12 cellular contexts compared by ENCODE assay signal in the genomic region with DNA sequence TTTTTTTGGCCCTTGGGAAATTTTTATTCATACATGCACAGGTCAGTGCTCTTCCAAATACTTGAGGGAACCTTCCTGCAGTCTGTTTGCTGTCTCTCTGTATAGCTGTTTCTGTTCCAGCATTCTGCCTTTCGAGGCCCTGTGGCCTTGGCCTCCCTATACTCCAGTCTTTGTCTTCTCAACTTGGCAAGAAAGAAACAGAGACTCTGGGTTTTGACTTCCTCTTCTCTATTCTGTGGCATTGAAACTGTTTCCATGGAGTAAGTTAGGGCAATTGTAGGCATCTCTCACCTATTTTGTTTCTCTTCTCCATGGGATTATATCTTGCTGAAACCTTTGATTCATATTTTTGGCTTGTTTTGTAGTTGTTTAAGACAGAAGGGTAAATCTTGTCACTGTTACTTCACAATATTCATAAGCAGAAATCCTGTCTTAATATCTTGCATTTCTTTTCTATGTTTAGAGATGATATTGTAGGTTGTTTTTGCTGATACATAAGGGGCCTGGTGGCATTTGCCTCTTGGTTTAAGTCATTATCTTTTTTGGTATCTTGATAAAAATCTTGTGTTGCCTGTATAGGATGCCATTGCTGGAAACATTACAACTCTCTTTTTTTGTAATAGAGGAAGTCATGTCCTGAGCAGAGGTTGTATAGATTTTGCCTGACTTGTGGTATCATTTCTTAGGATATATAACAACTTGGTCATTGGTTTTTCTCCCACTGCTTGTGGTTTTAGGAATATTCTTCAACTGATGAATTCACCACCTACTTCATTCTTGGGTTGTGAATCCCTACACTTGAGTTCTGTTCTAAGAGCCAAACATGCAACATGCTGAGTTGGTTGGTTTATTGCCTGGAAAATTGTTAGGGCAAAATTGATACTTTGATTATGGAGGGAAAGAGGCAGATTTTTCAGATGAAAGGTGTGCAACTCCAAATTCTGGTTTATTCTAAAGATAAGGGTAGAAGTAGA.
DNase-seq lines count a peak whose midpoint lies in the region; ATAC-seq and TF ChIP-seq lines count a peak whose summit lies in the region.
"Had no signal": no experiment of that assay in that cellular context is flagged by ENCODE, and none has a peak within 500 bp of the region (broad histone marks: within the 10 kb centered on the region; RNA-seq: fewer than 3 reads in every experiment).

No MANE protein-coding gene starts in this region.

- no peaks in the 10 kb centered on the region for H3K27me3 ChIP-seq in SK-N-SH (ENCODE audit: insufficient read depth)

- H3K4me2 ChIP-seq in SK-N-SH: no peak overlapping the region

- H2AFZ ChIP-seq in SK-N-SH (ENCODE audit: low read depth): no peak overlapping the region

- CTCF ChIA-PET in SK-N-SH (lab: Yijun Ruan, JAX): no interaction called here

- peaks cover 3 to 4% of the 10 kb centered on the region in 2 experiments for H3K36me3 ChIP-seq in SK-N-SH (replicated peaks in 1 of 2; ENCODE audit: control insufficient read depth in 1 of 2, insufficient read depth in 2 of 2, low read length in 1 of 2)

- POLR2A ChIA-PET in SK-N-SH (lab: Yijun Ruan, JAX): no interaction called here

- no peaks in the 10 kb centered on the region for H3K9me2 ChIP-seq in SK-N-SH

- TF ChIP-seq CTCF in SK-N-SH (IDR thresholded peaks at IDR 0.05): no peak

- H3K4me1 ChIP-seq in SK-N-SH (ENCODE audit: control insufficient read depth in 1 of 2, insufficient read depth in 2 of 2, low read depth in 1 of 2, low read length in 1 of 2): no peaks in the 10 kb centered on the region

- TF ChIP-seq RAD21 in SK-N-SH (IDR thresholded peaks at IDR 0.05; ENCODE audit: low read length): no peak

- H3K27ac ChIP-seq in SK-N-SH (ENCODE audit: low read depth in 2 of 2, low read length in 1 of 2): no peak overlapping the region

- H3K9ac ChIP-seq in SK-N-SH: no peak overlapping the region

- no peak for TF ChIP-seq EP300 in SK-N-SH (IDR thresholded peaks at IDR 0.05; ENCODE audit: borderline replicate concordance in 1 of 2, low read depth in 1 of 2, low read length in 1 of 2)

- H3K4me3 ChIP-seq in SK-N-SH (ENCODE audit: low read depth in 2 of 2, low read length in 1 of 2) (no peak overlapping the region), skeletal muscle cell (ENCODE audit: low read depth, low read length) (no peak overlapping the region)

- no peaks in the 10 kb centered on the region for H3K9me3 ChIP-seq in SK-N-SH

- no peaks in the 10 kb centered on the region for H4K20me1 ChIP-seq in SK-N-SH (ENCODE audit: insufficient read depth)

- WGBS in SK-N-SH (ENCODE audit: low lambda C conversion rate): 79% methylated on average over 1 of the region's 1 CpG

- no peaks in the 10 kb centered on the region for H3F3A ChIP-seq in SK-N-SH (replicated peaks; ENCODE audit: insufficient read depth)

- no peaks in the 10 kb centered on the region for H3K79me2 ChIP-seq in SK-N-SH (ENCODE audit: insufficient read depth)

- no peak for DNase-seq in SK-N-SH
- peak; percentile 75 for DNase-seq in MV-4-11 (lab: John Stamatoyannopoulos, UW)
- DNase-seq in dedifferentiated amniotic fluid mesenchymal stem cell (ENCODE audit: extremely low spot score): peak; percentile 60
- peak; percentile 69 for DNase-seq in skeletal muscle cell (ENCODE audit: low read depth)
- no peak for DNase-seq in superior temporal gyrus (ENCODE audit: extremely low spot score)
- DNase-seq in NCI-H748 treated with DMSO at 0.1 percent for 48 hours (lab: John Stamatoyannopoulos, UW): no peak
- DNase-seq: activated CD4-positive, alpha-beta T cell treated with anti-CD3 and anti-CD28 coated beads, Interleukin-2, amount 50 U/mL, for 1 hour; activated naive CD4-positive, alpha-beta T cell treated with anti-CD3 and anti-CD28 coated beads, Interleukin-2, amount 50 U/mL, for 16 hours; naive B cell; NCI-H446 had no signal

- ATAC-seq in SK-N-SH treated with all-trans-retinoic acid at 6 μM for 48 hours (no peak), HG03039 (IDR thresholded peaks at IDR 0.05; ENCODE audit: unreplicated experiment) (no peak)

TF ChIP-seq in SK-N-SH, 30 proteins besides CTCF, POLR2A, EP300 and RAD21 (continues in another document):
- TF ChIP-seq, protein P1, sequence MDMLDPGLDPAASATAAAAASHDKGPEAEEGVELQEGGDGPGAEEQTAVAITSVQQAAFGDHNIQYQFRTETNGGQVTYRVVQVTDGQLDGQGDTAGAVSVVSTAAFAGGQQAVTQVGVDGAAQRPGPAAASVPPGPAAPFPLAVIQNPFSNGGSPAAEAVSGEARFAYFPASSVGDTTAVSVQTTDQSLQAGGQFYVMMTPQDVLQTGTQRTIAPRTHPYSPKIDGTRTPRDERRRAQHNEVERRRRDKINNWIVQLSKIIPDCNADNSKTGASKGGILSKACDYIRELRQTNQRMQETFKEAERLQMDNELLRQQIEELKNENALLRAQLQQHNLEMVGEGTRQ (IDR thresholded peaks at IDR 0.05; ENCODE audit: borderline replicate concordance, low read depth, low read length): no peak
- TF ChIP-seq FOXM1 (IDR thresholded peaks at IDR 0.05; ENCODE audit: low read depth) (no peak), SMC3 (IDR thresholded peaks at IDR 0.05; ENCODE audit: low read depth, low read length) (no peak), POLR2AphosphoS5 (IDR thresholded peaks at IDR 0.05; ENCODE audit: low read depth, low read length) (no peak), GATA2 (CRISPR knock-in tag; IDR thresholded peaks at IDR 0.05) (no peak), NFIC (IDR thresholded peaks at IDR 0.05; ENCODE audit: borderline replicate concordance) (0 out of 2 replicates have a peak, but pooled peaks have one; percentile 15), JUND (IDR thresholded peaks at IDR 0.05) (peak; percentile 28; the same call in 1 of the 2 replicates), TAF1 (IDR thresholded peaks at IDR 0.05; ENCODE audit: borderline replicate concordance, low read depth, low read length) (no peak), EZH2phosphoT487 (IDR thresholded peaks at IDR 0.05; ENCODE audit: borderline replicate concordance, low read depth) (no peak), TCF12 (IDR thresholded peaks at IDR 0.05) (no peak), FOSL2 (IDR thresholded peaks at IDR 0.05; ENCODE audit: borderline replicate concordance, low read depth) (peak; percentile 50; the same call in 1 of the 2 replicates), SIN3A (IDR thresholded peaks at IDR 0.05; ENCODE audit: borderline replicate concordance, low read depth, low read length) (no peak), MXI1 (IDR thresholded peaks at IDR 0.05; ENCODE audit: low read depth, low read length) (no peak), FOXJ3 (CRISPR knock-in tag; IDR thresholded peaks at IDR 0.05) (no peak)
- TF ChIP-seq, protein P2, sequence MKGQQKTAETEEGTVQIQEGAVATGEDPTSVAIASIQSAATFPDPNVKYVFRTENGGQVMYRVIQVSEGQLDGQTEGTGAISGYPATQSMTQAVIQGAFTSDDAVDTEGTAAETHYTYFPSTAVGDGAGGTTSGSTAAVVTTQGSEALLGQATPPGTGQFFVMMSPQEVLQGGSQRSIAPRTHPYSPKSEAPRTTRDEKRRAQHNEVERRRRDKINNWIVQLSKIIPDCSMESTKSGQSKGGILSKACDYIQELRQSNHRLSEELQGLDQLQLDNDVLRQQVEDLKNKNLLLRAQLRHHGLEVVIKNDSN (IDR thresholded peaks at IDR 0.05; ENCODE audit: borderline replicate concordance, low read depth): no peak

TF ChIP-seq in SK-N-SH treated with all-trans-retinoic acid at 6 μM for 48 hours, 23 proteins besides CTCF, POLR2A, EP300 and RAD21:
- no peak for TF ChIP-seq ESRRG (CRISPR knock-in tag; IDR thresholded peaks at IDR 0.05)
- TF ChIP-seq GLIS3 (CRISPR knock-in tag; IDR thresholded peaks at IDR 0.05): no peak
TF ChIP-seq in SK-N-SH treated with all-trans-retinoic acid at 6 μM for 48 hours: peak in this region for 0.

Comparison
In these comparisons a context has a peak if more than half of its experiments do, and no peak if none do; other contexts are left out.
1. DNase-seq: peak in MV-4-11 (single experiment), dedifferentiated amniotic fluid mesenchymal stem cell (single experiment) and skeletal muscle cell (single experiment); none in SK-N-SH (single experiment), superior temporal gyrus (single experiment) and NCI-H748 treated with DMSO at 0.1 percent for 48 hours (single experiment).